In genomic region chr14:32330356-32331226, GRCh38 we compare ENCODE assay signal across 19 cellular contexts. TPM values are rescaled to one million over a fixed set of nuclear protein-coding genes. Genes with fewer than 3 reads are reported as not detected.
DNase-seq lines count a peak whose midpoint lies in the region; ATAC-seq and TF ChIP-seq lines count a peak whose summit lies in the region.
"Had no signal": no experiment of that assay in that cellular context is flagged by ENCODE, and none has a peak within 500 bp of the region (broad histone marks: within the 10 kb centered on the region; RNA-seq: fewer than 3 reads in every experiment).

No MANE protein-coding gene starts in this region.

- intact Hi-C loops in left colon (cut with DNase I, micrococcal nuclease) (no loop called here), thyroid gland (cut with DNase I) (no loop called here)

- no peak for TF ChIP-seq POLR2A in thyroid gland (IDR thresholded peaks at IDR 0.05)

- TF ChIP-seq CTCF in thyroid gland (IDR thresholded peaks at IDR 0.05), result no peak

- H3K9me3 ChIP-seq in thyroid gland, result no peaks in the 10 kb centered on the region
- H3K9me3 ChIP-seq: Caco-2, HAP-1, lower lobe of right lung had no signal

- H3K4me1 ChIP-seq in thyroid gland, result peaks cover 42 to 47% of the 10 kb centered on the region in 2 donors
- H3K4me1 ChIP-seq: lower lobe of right lung had no signal

- H3K27ac ChIP-seq in thyroid gland, result peak overlapping the region; percentile 70 to 95 (median 85)
- H3K27ac ChIP-seq: lower lobe of right lung had no signal

- no peak overlapping the region for H3K4me3 ChIP-seq in thyroid gland (replicated peaks in 1 of 3)
- H3K4me3 ChIP-seq: HAP-1, lower lobe of right lung had no signal

- no peaks in the 10 kb centered on the region for H3K36me3 ChIP-seq in thyroid gland
- H3K36me3 ChIP-seq: HAP-1, lower lobe of right lung had no signal

- DNase-seq in NCI-H2171 treated with DMSO at 0.1 percent for 48 hours (lab: John Stamatoyannopoulos, UW), result peak; percentile 34
- no peak for DNase-seq in NCI-H2171 (lab: John Stamatoyannopoulos, UW)
- DNase-seq in SK-N-DZ (ENCODE audit: low spot score), result peak; percentile 12
- no peak for DNase-seq in left colon
- no peak for DNase-seq in thyroid gland
- no peak for DNase-seq in dermis blood vessel endothelial cell
- DNase-seq in SKM-1 (lab: John Stamatoyannopoulos, UW; ENCODE audit: unreplicated experiment), result no peak
- DNase-seq in kidney glomerular epithelial cell (lab: John Stamatoyannopoulos, UW), result no peak
- DNase-seq: activated B cell treated with CpG ODN at 0.5 μM for 24 hours; activated naive CD8-positive, alpha-beta T cell treated with anti-CD3 and anti-CD28 coated beads, Interleukin-2, amount 50 U/mL, for 24 hours; activated T-cell treated with anti-CD3 and anti-CD28 coated beads for 4 hours; Caco-2; KG1; lower lobe of right lung; NCI-H226; small intestine; stimulated activated naive CD8-positive, alpha-beta T cell treated with anti-CD3 and anti-CD28 coated beads, Interleukin-15, amount 100 ng/mL, for 72 hours had no signal

- WGBS in thyroid gland, 2 donors, result 47 to 53% methylated on average over 4 of the region's 4 CpGs

- ATAC-seq in left colon, result peak; percentile 94
- ATAC-seq: activated naive CD8-positive, alpha-beta T cell treated with anti-CD3 and anti-CD28 coated beads, Interleukin-2, amount 50 U/mL, for 24 hours; lower lobe of right lung; Panc1; stimulated activated naive CD8-positive, alpha-beta T cell treated with anti-CD3 and anti-CD28 coated beads, Interleukin-15, amount 100 ng/mL, for 72 hours had no signal

- H3K27me3 ChIP-seq in thyroid gland, result no peaks in the 10 kb centered on the region

RNA-seq across cellular contexts. Expression of gene AKAP6, which starts 1.5 kb away (rescaled TPM):
- polyA plus RNA-seq in SK-N-DZ (2014; cell fraction: cytosol; rRNA removed), result 2.7 and 8.0 TPM in 2 replicates
- polyA plus RNA-seq in SK-N-DZ (2014; cell fraction: nucleus; rRNA removed), result 6.3 and 10.2 TPM in 2 replicates
- total RNA-seq in left colon (1 to 10 TPM; 3.4 to 7.6 TPM), thyroid gland (10 to 100 TPM; 13.0 to 34.5 (median 22.7) TPM), dermis blood vessel endothelial cell (0.51 and 0.79 TPM in 2 replicates)

Comparison
In these comparisons a context has a peak if more than half of its experiments do, and no peak if none do; other contexts are left out.
1. DNase-seq: peak in NCI-H2171 treated with DMSO at 0.1 percent for 48 hours (single experiment) and SK-N-DZ (single experiment); none in NCI-H2171 (single experiment), left colon (0 of 2), thyroid gland (0 of 2), dermis blood vessel endothelial cell (single experiment), SKM-1 (single experiment) and kidney glomerular epithelial cell (single experiment).